ENCODE assay signal across 27 cellular contexts in genomic region chr2:14715600-14715999, GRCh38.
"Had no signal": no experiment of that assay in that cellular context is flagged by ENCODE, and none has a peak within 500 bp of the region (broad histone marks: within the 10 kb centered on the region; RNA-seq: fewer than 3 reads in every experiment).

No MANE protein-coding gene starts in this region.

- H3K4me3 ChIP-seq: colonic mucosa, coronary artery, dorsolateral prefrontal cortex, esophagus muscularis mucosa, esophagus squamous epithelium, gastrocnemius medialis, gastroesophageal sphincter, heart left ventricle, heart right ventricle, hepatocyte had no signal

- H3K27me3 ChIP-seq: colonic mucosa, dorsolateral prefrontal cortex, esophagus muscularis mucosa, esophagus squamous epithelium, foreskin keratinocyte, gastrocnemius medialis, gastroesophageal sphincter, heart right ventricle, hepatocyte had no signal

- H3K4me1 ChIP-seq: colonic mucosa, foreskin keratinocyte, gastrocnemius medialis, heart left ventricle, heart right ventricle had no signal

- H3K36me3 ChIP-seq: colonic mucosa, esophagus muscularis mucosa, esophagus squamous epithelium, gastrocnemius medialis, gastroesophageal sphincter, heart left ventricle, heart right ventricle had no signal

- FAIRE-seq: endometrium, endothelial cell of umbilical vein, frontal cortex had no signal

- H3K79me2 ChIP-seq: hepatocyte had no signal

- H3K27ac ChIP-seq: colonic mucosa, coronary artery, dorsolateral prefrontal cortex, epithelial cell of prostate, esophagus muscularis mucosa, esophagus squamous epithelium, foreskin keratinocyte, gastrocnemius medialis, gastroesophageal sphincter, heart left ventricle, heart right ventricle, hepatocyte had no signal

- H2AFZ ChIP-seq: hepatocyte had no signal

- DNase-seq: colonic mucosa; cortex of kidney; dermis blood vessel endothelial cell; dorsolateral prefrontal cortex; effector CD4-positive, alpha-beta T cell; effector CD8-positive, alpha-beta T cell; effector memory CD4-positive, alpha-beta T cell; effector memory CD8-positive, alpha-beta T cell; endodermal cell; esophagus squamous epithelium; foreskin fibroblast; foreskin keratinocyte; foreskin melanocyte; gastrocnemius medialis; glutamatergic neuron; head of caudate nucleus; heart left ventricle; heart right ventricle had no signal

- H3K9me3 ChIP-seq: colonic mucosa, esophagus muscularis mucosa, esophagus squamous epithelium, gastrocnemius medialis, gastroesophageal sphincter, heart left ventricle, heart right ventricle had no signal

- ATAC-seq: effector memory CD8-positive, alpha-beta T cell; esophagus mucosa; foreskin keratinocyte; gastrocnemius medialis; gastroesophageal sphincter; heart left ventricle; heart right ventricle had no signal

- H3K4me2 ChIP-seq: hepatocyte had no signal
